ENCODE assay signal across 11 cellular contexts in genomic region chr18:54968231-54968630, GRCh38. TPM values are rescaled to one million over a fixed set of nuclear protein-coding genes. Genes with fewer than 3 reads are reported as not detected.
DNase-seq lines count a peak whose midpoint lies in the region; FAIRE-seq and TF ChIP-seq lines count a peak whose summit lies in the region.
"Not testable (repeated sequence)": the region's sequence is repeated elsewhere in the genome, so short reads cannot be mapped to it uniquely, and the experiment has no call there.
"Had no signal": no experiment of that assay in that cellular context is flagged by ENCODE, and none has a peak within 500 bp of the region (broad histone marks: within the 10 kb centered on the region; RNA-seq: fewer than 3 reads in every experiment).

No MANE protein-coding gene starts in this region.

- in situ Hi-C loops in mammary epithelial cell (cut with MboI; ENCODE audit: low sequenced_read_pairs in 2 of 2): not testable (repeated sequence)

- 79% methylated on average over 9 of the region's 9 CpGs for WGBS in SK-N-SH (ENCODE audit: low lambda C conversion rate)
- 70% methylated on average over 8 of the region's 9 CpGs for WGBS in mammary epithelial cell (ENCODE audit: low coverage, missing lambda C conversion rate)
- WGBS in mesenchymal stem cell: 3% methylated on average over 9 of the region's 9 CpGs

- intact Hi-C loops in mammary epithelial cell (cut with micrococcal nuclease): not testable (repeated sequence)

- POLR2A ChIA-PET in SK-N-SH (lab: Yijun Ruan, JAX): not testable (repeated sequence)

- TF ChIP-seq EP300 in SK-N-SH (IDR thresholded peaks at IDR 0.05; ENCODE audit: borderline replicate concordance in 1 of 2, low read depth in 1 of 2, low read length in 1 of 2): not testable (repeated sequence)

- H3K4me2 ChIP-seq in SK-N-SH; mammary epithelial cell (ENCODE audit: insufficient read depth, low read depth, low read length); mesenchymal stem cell (ENCODE audit: low read length, poor library complexity, severe bottlenecking): not testable (repeated sequence)

- H3K4ac ChIP-seq in mesenchymal stem cell (ENCODE audit: low read depth in 1 of 2, low read length in 2 of 2): peak overlapping the region in 1 of 2 experiments; percentile 90

- DNase-seq in AG09309 (ENCODE audit: low read depth) (peak; percentile 24), H4 (ENCODE audit: low spot score) (peak; percentile 69), M059J (ENCODE audit: low read depth) (peak; percentile 94), mammary epithelial cell (peak; percentile 71), fibroblast of mammary gland (ENCODE audit: low read depth) (peak; percentile 48), mesenchymal stem cell (peak; percentile 91), urothelium cell line (ENCODE audit: low spot score) (peak; percentile 18)
- DNase-seq in SK-N-SH: not testable (repeated sequence)

- not testable (repeated sequence) for H2BK15ac ChIP-seq in mesenchymal stem cell (ENCODE audit: low read depth, poor library complexity, severe bottlenecking)

- not testable (repeated sequence) for H2AK5ac ChIP-seq in mesenchymal stem cell (ENCODE audit: low read length, severe bottlenecking)

- H3F3A ChIP-seq in SK-N-SH (replicated peaks; ENCODE audit: insufficient read depth): not testable (repeated sequence)

- not testable (repeated sequence) for H3K14ac ChIP-seq in mesenchymal stem cell (ENCODE audit: low read length in 2 of 2)

- not testable (repeated sequence) for H3K18ac ChIP-seq in mesenchymal stem cell (ENCODE audit: low read depth in 1 of 2, low read length in 2 of 2)

- dilution Hi-C loops in mammary epithelial cell (cut with HindIII; ENCODE audit: low sequenced_read_pairs): not testable (repeated sequence)

- H3K36me3 ChIP-seq in SK-N-SH (replicated peaks in 1 of 2; ENCODE audit: control insufficient read depth in 1 of 2, insufficient read depth in 2 of 2, low read length in 1 of 2); mammary epithelial cell (ENCODE audit: insufficient read depth, low read length); mesenchymal stem cell (ENCODE audit: control insufficient read depth in 1 of 2, insufficient read depth in 2 of 2, low read depth in 1 of 2, low read length in 2 of 2): not testable (repeated sequence)

- not testable (repeated sequence) for H3K27me3 ChIP-seq in SK-N-SH (ENCODE audit: insufficient read depth); mammary epithelial cell (ENCODE audit: insufficient read depth, low read length); mesenchymal stem cell (ENCODE audit: control insufficient read depth in 1 of 2, insufficient read depth in 1 of 2, low read length in 2 of 2)

- H2BK120ac ChIP-seq in mesenchymal stem cell (ENCODE audit: low read depth, low read length): peak overlapping the region; percentile 29

- not testable (repeated sequence) for H2BK5ac ChIP-seq in mesenchymal stem cell (ENCODE audit: low read depth, low read length, poor library complexity, severe bottlenecking)

- not testable (repeated sequence) for H4K8ac ChIP-seq in mesenchymal stem cell (ENCODE audit: low read length)

- peak overlapping the region; percentile 60; the same call in 1 of the 2 replicates for H2AFZ ChIP-seq in SK-N-SH (ENCODE audit: low read depth)
- H2AFZ ChIP-seq in mammary epithelial cell (ENCODE audit: low read depth, low read length); mesenchymal stem cell (ENCODE audit: low read depth, low read length): not testable (repeated sequence)

- CTCF ChIA-PET in SK-N-SH (lab: Yijun Ruan, JAX): interaction anchor here (0.7 to 1.9 kb wide), 2 partner anchors 10 to 23 kb away, joined by 3 to 5 read pairs; no protein-coding TSS in a partner anchor
- CTCF ChIA-PET in mammary epithelial cell (lab: Charles Lee; ENCODE audit: low non-redundant PET): interaction anchor here (0.6 kb wide), 1 partner anchor 10 kb away, joined by 4 read pairs; no protein-coding TSS in a partner anchor

- not testable (repeated sequence) for H4K20me1 ChIP-seq in SK-N-SH (ENCODE audit: insufficient read depth); mammary epithelial cell (ENCODE audit: insufficient read depth, low read length)

- not testable (repeated sequence) for H3K23ac ChIP-seq in mesenchymal stem cell (ENCODE audit: low read length in 2 of 2)

- not testable (repeated sequence) for H4K91ac ChIP-seq in mesenchymal stem cell (ENCODE audit: low read length)

- H3K4me1 ChIP-seq in SK-N-SH (ENCODE audit: control insufficient read depth in 1 of 2, insufficient read depth in 2 of 2, low read depth in 1 of 2, low read length in 1 of 2); mammary epithelial cell (ENCODE audit: insufficient read depth, low read length); mesenchymal stem cell (ENCODE audit: control insufficient read depth, insufficient read depth, low read depth, low read length): not testable (repeated sequence)

- not testable (repeated sequence) for TF ChIP-seq RAD21 in SK-N-SH (IDR thresholded peaks at IDR 0.05; ENCODE audit: low read length)

- H3K79me2 ChIP-seq in SK-N-SH (ENCODE audit: insufficient read depth); mammary epithelial cell (ENCODE audit: insufficient read depth, low read length): not testable (repeated sequence)

- not testable (repeated sequence) for H3K9ac ChIP-seq in SK-N-SH; mammary epithelial cell (ENCODE audit: insufficient read depth, low read length); mesenchymal stem cell (ENCODE audit: low read length)

- H3K79me1 ChIP-seq in mesenchymal stem cell (replicated peaks; ENCODE audit: low read length, poor library complexity, severe bottlenecking): not testable (repeated sequence)

- H3K27ac ChIP-seq in SK-N-SH (ENCODE audit: low read depth in 2 of 2, low read length in 1 of 2): 0 out of 4 replicates have a peak overlapping the region, but pooled peaks of 1 of the 2 experiments have one; percentile 10
- H3K27ac ChIP-seq in mammary epithelial cell (ENCODE audit: insufficient read depth, low read depth, low read length); mesenchymal stem cell (ENCODE audit: low read length, poor library complexity, severe bottlenecking): not testable (repeated sequence)

- H3K9me2 ChIP-seq in SK-N-SH: not testable (repeated sequence)

- not testable (repeated sequence) for H2BK12ac ChIP-seq in mesenchymal stem cell (ENCODE audit: low read length in 2 of 2)

- not testable (repeated sequence) for H3K4me3 ChIP-seq in AG09309 (ENCODE audit: control insufficient read depth, low read depth, low read length); SK-N-SH (ENCODE audit: low read depth in 2 of 2, low read length in 1 of 2); mammary epithelial cell (replicated peaks in 1 of 3; ENCODE audit: insufficient read depth in 1 of 3, low read depth in 2 of 3, low read length in 3 of 3); fibroblast of mammary gland (ENCODE audit: control insufficient read depth, low read depth, low read length); mesenchymal stem cell (ENCODE audit: insufficient read depth in 1 of 2, low read depth in 1 of 2, low read length in 2 of 2)

- not testable (repeated sequence) for TF ChIP-seq CTCF in AG09309 (IDR thresholded peaks at IDR 0.05; ENCODE audit: control insufficient read depth, insufficient read depth, low read depth, low read length, missing control alignments); SK-N-SH (IDR thresholded peaks at IDR 0.05); mammary epithelial cell (conservative IDR thresholded peaks at IDR 0.05 in 1 of 2, IDR thresholded peaks at IDR 0.05 in 1 of 2; ENCODE audit: extremely low read depth in 1 of 2, insufficient read depth in 1 of 2, low read depth in 1 of 2, low read length in 2 of 2); fibroblast of mammary gland (conservative IDR thresholded peaks at IDR 0.05; ENCODE audit: control insufficient read depth, insufficient read depth, low read depth, low read length)

- not testable (repeated sequence) for FAIRE-seq in urothelium cell line (lab: Jason Lieb, UNC)

- not testable (repeated sequence) for H3K9me3 ChIP-seq in SK-N-SH; mammary epithelial cell (replicated peaks; ENCODE audit: insufficient read depth, low read length); mesenchymal stem cell (ENCODE audit: control insufficient read depth, low read length)

- BruUV-seq in mammary epithelial cell (replicated peaks; lab: Mats Ljungman, UMichigan): not testable (repeated sequence)

TF ChIP-seq in SK-N-SH, 30 proteins besides CTCF, POLR2A, EP300 and RAD21:
- TF ChIP-seq FOSL2 (IDR thresholded peaks at IDR 0.05; ENCODE audit: borderline replicate concordance, low read depth): 0 out of 2 replicates have a peak, but pooled peaks have one; percentile 4
TF ChIP-seq in SK-N-SH: peak in this region for 1; not testable (repeated sequence) for 29.

RNA-seq across cellular contexts. Expression of gene CCDC68, which starts 9.0 kb away (rescaled TPM):
- not detected in 2 replicates for total RNA-seq in H4 (2014; rRNA removed; shearing (Covaris generic))
- 0.05 and 0.30 TPM in 2 replicates for total RNA-seq in M059J (2014; rRNA removed; shearing (Covaris generic))
- polyA plus RNA-seq in SK-N-SH (2012; rRNA removed) (not detected in 2 replicates), mammary epithelial cell (0.09 TPM)
- 0.01 TPM in 1 of 2 replicates, not detected in the other for polyA plus RNA-seq in SK-N-SH (2012; cell fraction: cytosol; rRNA removed)
- polyA plus RNA-seq in SK-N-SH (2012; cell fraction: nucleus; rRNA removed): not detected in 2 replicates
- 1 to 10 TPM in 1 of 2 donors, not detected in 1; 2.2 TPM for total RNA-seq in mammary epithelial cell
- polyA minus RNA-seq in mammary epithelial cell: not detected
- polyA plus RNA-seq in mesenchymal stem cell (2013, experiment 1 of 2): 155 TPM
- polyA plus RNA-seq in mesenchymal stem cell (2013, experiment 2 of 2): 147 TPM
- total RNA-seq: activated T-cell treated with anti-CD3 and anti-CD28 coated beads, Interleukin-2, amount 50 U/mL, for 4 hours; CD4-positive, alpha-beta T cell; mononuclear cell had no signal
